ENCODE assay signal across 8 cellular contexts in the genomic region with DNA sequence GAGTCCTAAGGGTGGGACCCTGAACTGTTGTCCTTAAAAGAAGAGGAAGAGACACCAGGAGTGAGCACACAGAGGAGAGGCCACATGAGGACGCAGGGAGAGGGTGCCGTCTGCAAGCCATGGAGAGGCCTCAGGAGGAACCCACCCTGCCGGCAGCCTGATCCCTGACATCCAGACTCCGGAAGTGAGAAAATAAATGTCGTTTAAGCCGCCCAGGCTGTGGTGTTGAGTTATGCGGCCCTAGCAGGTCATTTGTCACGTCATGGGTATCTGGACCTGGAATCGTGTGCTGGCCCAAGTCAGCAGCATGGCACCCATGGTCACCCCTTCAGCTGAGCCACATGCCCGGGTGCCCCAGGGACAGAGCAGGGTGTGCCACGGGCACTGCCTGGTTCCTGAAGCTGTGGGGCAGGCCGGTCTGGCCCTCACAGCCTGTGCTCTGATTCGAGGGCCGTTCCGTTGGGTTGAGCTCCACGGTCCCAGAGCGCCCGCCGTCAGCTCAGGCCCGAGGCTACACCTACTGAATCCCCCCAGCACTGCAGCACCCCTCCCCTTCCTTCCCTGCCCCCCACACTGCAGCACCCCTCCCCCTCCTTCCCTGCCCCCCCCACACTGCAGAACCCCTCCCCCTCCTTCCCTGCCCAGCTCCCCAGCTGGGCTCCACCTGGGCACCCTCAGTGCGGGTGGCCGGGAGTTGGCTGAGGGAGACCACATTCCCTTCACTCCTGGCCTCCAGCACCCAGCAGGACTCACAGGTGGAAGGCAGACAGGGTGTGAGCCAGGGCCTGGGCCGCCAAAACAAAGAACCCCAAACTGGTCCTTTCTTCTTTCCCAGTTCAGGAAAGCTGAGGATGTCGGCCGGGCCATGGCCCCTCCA. TPM values are rescaled to one million over a fixed set of nuclear protein-coding genes. Genes with fewer than 3 reads are reported as not detected.
DNase-seq lines count a peak whose midpoint lies in the region; ATAC-seq and TF ChIP-seq lines count a peak whose summit lies in the region.

No MANE protein-coding gene starts in this region.

- TF ChIP-seq POLR2A in esophagus muscularis mucosa (IDR thresholded peaks at IDR 0.05; ENCODE audit: low read depth) (no peak), stomach (IDR thresholded peaks at IDR 0.05) (no peak)

- no peaks in the 10 kb centered on the region for H3K9me3 Mint-ChIP-seq in activated CD8-positive, alpha-beta T cell treated with anti-CD3 and anti-CD28 coated beads, Interleukin-2, amount 10 ng/mL, durations not matched to agents 7 days and 5 days (ENCODE audit: insufficient read depth)
- H3K9me3 Mint-ChIP-seq in activated CD8-positive, alpha-beta T cell treated with anti-CD3 and anti-CD28 coated beads for 36 hours, result no peaks in the 10 kb centered on the region

- H3K4me3 Mint-ChIP-seq in activated CD8-positive, alpha-beta T cell treated with anti-CD3 and anti-CD28 coated beads, Interleukin-2, amount 10 ng/mL, durations not matched to agents 7 days and 5 days, result no peak overlapping the region
- H3K4me3 Mint-ChIP-seq in activated CD8-positive, alpha-beta T cell treated with anti-CD3 and anti-CD28 coated beads for 36 hours, result no peak overlapping the region

- intact Hi-C loops in activated CD8-positive, alpha-beta T cell treated with anti-CD3 and anti-CD28 coated beads for 36 hours (cut with micrococcal nuclease), result no loop called here
- intact Hi-C loops in esophagus muscularis mucosa (cut with DNase I), result no loop called here
- intact Hi-C loops in stomach (cut with DNase I; ENCODE audit: low total_unique reads), result no loop called here

- TF ChIP-seq CTCF in activated CD8-positive, alpha-beta T cell treated with anti-CD3 and anti-CD28 coated beads for 36 hours (IDR thresholded peaks at IDR 0.05), result no peak
- TF ChIP-seq CTCF in esophagus muscularis mucosa (IDR thresholded peaks at IDR 0.05) (no peak), stomach (IDR thresholded peaks at IDR 0.05) (no peak)

- no peaks in the 10 kb centered on the region for H3K27me3 ChIP-seq in esophagus muscularis mucosa
- H3K27me3 ChIP-seq in stomach, result no peaks in the 10 kb centered on the region

- POLR2A ChIA-PET in activated CD8-positive, alpha-beta T cell treated with anti-CD3 and anti-CD28 coated beads, Interleukin-2, amount 10 ng/mL, durations not matched to agents 7 days and 5 days (lab: Charles Lee), result interaction anchor here (0.8 to 1.4 kb wide), 3 partner anchors 9 to 14 kb away, joined by 3 to 5 read pairs (median 4); no protein-coding TSS in a partner anchor
- POLR2A ChIA-PET in activated CD8-positive, alpha-beta T cell treated with anti-CD3 and anti-CD28 coated beads for 36 hours (lab: Charles Lee), result interaction anchor here (1.2 kb wide), 1 partner anchor 9 kb away, joined by 3 read pairs; no protein-coding TSS in a partner anchor

- no peak for DNase-seq in activated CD8-positive, alpha-beta T cell treated with anti-CD3 and anti-CD28 coated beads, Interleukin-2, amount 10 ng/mL, durations not matched to agents 7 days and 5 days
- DNase-seq in activated CD8-positive, alpha-beta T cell treated with anti-CD3 and anti-CD28 coated beads for 36 hours, result no peak
- DNase-seq in OCI-M1 (lab: John Stamatoyannopoulos, UW) (peak; percentile 17), esophagus muscularis mucosa (ENCODE audit: extremely low spot score) (no peak), stomach (no peak), mesenteric fat pad (ENCODE audit: low spot score) (no peak), NCI-H2029 treated with DMSO at 0.1 percent for 48 hours (lab: John Stamatoyannopoulos, UW) (no peak)
- no peak for DNase-seq in stimulated activated CD4-positive, alpha-beta T cell treated with anti-CD3 and anti-CD28 coated beads, Interleukin-2, amount 100 ng/mL, for 48 hours

- H3K27me3 Mint-ChIP-seq in activated CD8-positive, alpha-beta T cell treated with anti-CD3 and anti-CD28 coated beads, Interleukin-2, amount 10 ng/mL, durations not matched to agents 7 days and 5 days (ENCODE audit: low read depth), result no peaks in the 10 kb centered on the region
- H3K27me3 Mint-ChIP-seq in activated CD8-positive, alpha-beta T cell treated with anti-CD3 and anti-CD28 coated beads for 36 hours, result no peaks in the 10 kb centered on the region

- no peak for ATAC-seq in activated CD8-positive, alpha-beta T cell treated with anti-CD3 and anti-CD28 coated beads, Interleukin-2, amount 10 ng/mL, durations not matched to agents 7 days and 5 days
- ATAC-seq in activated CD8-positive, alpha-beta T cell treated with anti-CD3 and anti-CD28 coated beads for 36 hours, result no peak

- no peaks in the 10 kb centered on the region for H3K36me3 Mint-ChIP-seq in activated CD8-positive, alpha-beta T cell treated with anti-CD3 and anti-CD28 coated beads, Interleukin-2, amount 10 ng/mL, durations not matched to agents 7 days and 5 days (ENCODE audit: low read depth)
- H3K36me3 Mint-ChIP-seq in activated CD8-positive, alpha-beta T cell treated with anti-CD3 and anti-CD28 coated beads for 36 hours (ENCODE audit: low read depth), result no peaks in the 10 kb centered on the region

- CTCF ChIA-PET in activated CD8-positive, alpha-beta T cell treated with anti-CD3 and anti-CD28 coated beads, Interleukin-2, amount 10 ng/mL, durations not matched to agents 7 days and 5 days (lab: Charles Lee), result interaction anchor here (0.5 to 2.0 kb wide), 3 partner anchors 9 to 106 kb away, joined by 3 to 6 read pairs (median 5); no protein-coding TSS in a partner anchor
- CTCF ChIA-PET in activated CD8-positive, alpha-beta T cell treated with anti-CD3 and anti-CD28 coated beads for 36 hours (lab: Charles Lee), result interaction anchor here (1.8 to 2.7 kb wide), 2 partner anchors 10 to 20 kb away, joined by 7 to 9 read pairs; no protein-coding TSS in a partner anchor

- H3K4me1 ChIP-seq in esophagus muscularis mucosa (peaks cover 26 to 59% (median 44%) of the 10 kb centered on the region in 4 donors), stomach (peaks cover 42 to 63% (median 50%) of the 10 kb centered on the region in 4 donors)

- no peak for TF ChIP-seq EP300 in esophagus muscularis mucosa (IDR thresholded peaks at IDR 0.05)
- TF ChIP-seq EP300 in stomach (IDR thresholded peaks at IDR 0.05), result no peak

- peaks cover 46% of the 10 kb centered on the region for H3K4me1 Mint-ChIP-seq in activated CD8-positive, alpha-beta T cell treated with anti-CD3 and anti-CD28 coated beads, Interleukin-2, amount 10 ng/mL, durations not matched to agents 7 days and 5 days (ENCODE audit: low read depth)
- peaks cover 33% of the 10 kb centered on the region for H3K4me1 Mint-ChIP-seq in activated CD8-positive, alpha-beta T cell treated with anti-CD3 and anti-CD28 coated beads for 36 hours (ENCODE audit: low read depth)

- H3K9me3 ChIP-seq in esophagus muscularis mucosa (no peaks in the 10 kb centered on the region), stomach (no peaks in the 10 kb centered on the region)

- WGBS in esophagus muscularis mucosa, result 78% methylated on average over 16 of the region's 25 CpGs
- WGBS in stomach, 5 donors, result 67 to 78% (median 74%) methylated on average over 21 to 25 of the region's 25 CpGs

- no peaks in the 10 kb centered on the region for H3K36me3 ChIP-seq in esophagus muscularis mucosa
- H3K36me3 ChIP-seq in stomach, result no peaks in the 10 kb centered on the region

- H3K27ac Mint-ChIP-seq in activated CD8-positive, alpha-beta T cell treated with anti-CD3 and anti-CD28 coated beads, Interleukin-2, amount 10 ng/mL, durations not matched to agents 7 days and 5 days, result peak overlapping the region; percentile 70
- H3K27ac Mint-ChIP-seq in activated CD8-positive, alpha-beta T cell treated with anti-CD3 and anti-CD28 coated beads for 36 hours, result no peak overlapping the region

- H3K4me3 ChIP-seq in esophagus muscularis mucosa, result no peak overlapping the region
- no peak overlapping the region for H3K4me3 ChIP-seq in stomach

- H3K27ac ChIP-seq in esophagus muscularis mucosa (replicated peaks in 1 of 4), result peak overlapping the region; percentile 13 to 72 (median 56)
- peak overlapping the region; percentile 31 to 94 (median 82) for H3K27ac ChIP-seq in stomach

RNA-seq across cellular contexts. Expression of gene CCDC57, which starts 2.7 kb away (rescaled TPM):
- total RNA-seq in activated CD8-positive, alpha-beta T cell treated with anti-CD3 and anti-CD28 coated beads, Interleukin-2, amount 10 ng/mL, durations not matched to agents 7 days and 5 days, result 10 to 100 TPM; 78.3 to 84.7 TPM
- total RNA-seq in activated CD8-positive, alpha-beta T cell treated with anti-CD3 and anti-CD28 coated beads for 36 hours, result 10 to 100 TPM; 56.6 to 64.2 TPM
- 10 to 100 TPM in 3 of 4 donors, 1 to 10 TPM in 1; 8.4 to 21.6 (median 16.4) TPM for total RNA-seq in esophagus muscularis mucosa
- 100 to 1,000 TPM in 1 of 5 donors, 10 to 100 TPM in 4; 43.9 to 166 (median 90.6) TPM for total RNA-seq in stomach
- polyA plus RNA-seq in stomach, result 10 to 100 TPM; 50.9 to 75.5 (median 72.5) TPM
- total RNA-seq in mesenteric fat pad, result 24.7 TPM

RNA-seq across cellular contexts. Expression of gene SLC16A3, which starts 13.5 kb away (rescaled TPM):
- 100 to 1,000 TPM; 257 to 264 TPM for total RNA-seq in activated CD8-positive, alpha-beta T cell treated with anti-CD3 and anti-CD28 coated beads, Interleukin-2, amount 10 ng/mL, durations not matched to agents 7 days and 5 days
- total RNA-seq in activated CD8-positive, alpha-beta T cell treated with anti-CD3 and anti-CD28 coated beads for 36 hours, result 100 to 1,000 TPM; 183 to 193 TPM
- total RNA-seq in esophagus muscularis mucosa (10 to 100 TPM; 17.0 to 28.8 (median 23.4) TPM), stomach (10 to 100 TPM; 29.2 to 87.9 (median 53.3) TPM), mesenteric fat pad (65.0 TPM)
- 10 to 100 TPM in 2 of 3 donors, 1 to 10 TPM in 1; 4.9 to 39.8 (median 20.4) TPM for polyA plus RNA-seq in stomach

RNA-seq across cellular contexts. Expression of gene CSNK1D, which starts 58.2 kb away (rescaled TPM):
- 100 to 1,000 TPM in 1 of 2 experiments, 10 to 100 TPM in 1; 99.5 to 111 TPM for total RNA-seq in activated CD8-positive, alpha-beta T cell treated with anti-CD3 and anti-CD28 coated beads, Interleukin-2, amount 10 ng/mL, durations not matched to agents 7 days and 5 days
- total RNA-seq in activated CD8-positive, alpha-beta T cell treated with anti-CD3 and anti-CD28 coated beads for 36 hours, result 10 to 100 TPM; 90.6 to 97.0 TPM
- total RNA-seq in esophagus muscularis mucosa, result 10 to 100 TPM; 47.2 to 65.5 (median 61.0) TPM
- total RNA-seq in stomach, result 100 to 1,000 TPM in 4 of 5 donors, 10 to 100 TPM in 1; 58.0 to 180 (median 140) TPM
- 10 to 100 TPM; 55.9 to 66.7 (median 65.4) TPM for polyA plus RNA-seq in stomach
- 171 TPM for total RNA-seq in mesenteric fat pad
